1 cellular context compared by ENCODE assay signal in the genomic region with DNA sequence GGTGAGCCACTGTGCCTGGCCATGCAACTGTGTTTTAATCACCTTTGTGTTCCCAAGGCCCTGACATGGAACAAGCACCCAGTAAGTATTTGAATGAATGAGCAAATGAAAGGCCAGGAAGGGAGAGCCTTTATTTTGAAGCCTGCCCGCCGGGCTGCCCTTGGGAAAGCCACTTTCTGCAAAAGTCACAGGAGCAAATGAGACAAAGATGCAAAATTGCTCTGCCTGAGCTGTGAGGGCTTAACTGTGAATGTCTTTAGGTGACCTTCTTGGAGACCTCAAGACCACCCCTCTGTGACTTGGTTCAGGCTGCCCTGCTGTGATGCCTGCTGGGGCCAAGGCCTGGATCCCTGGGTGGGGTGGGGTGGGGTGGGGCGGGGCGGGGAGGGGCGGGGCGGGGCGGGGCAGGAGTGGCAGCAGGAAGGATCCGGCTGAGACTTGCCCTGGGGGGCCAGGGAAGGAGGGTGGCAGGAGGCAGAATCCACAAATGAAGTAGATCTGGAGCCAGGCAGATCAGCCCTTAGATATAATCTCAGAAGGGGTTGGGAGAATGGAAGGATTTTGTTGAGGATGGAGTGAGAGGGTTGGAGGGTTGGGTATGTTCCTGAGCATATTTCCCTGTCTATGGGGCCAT.
TF ChIP-seq lines count a peak whose summit lies in the region.

No MANE protein-coding gene starts in this region.

TF ChIP-seq in H1, 55 proteins besides CTCF, POLR2A, EP300 and RAD21:
- TF ChIP-seq EZH2 (IDR thresholded peaks at IDR 0.05; ENCODE audit: low read depth, low read length, severe bottlenecking) (no peak), YY1 (IDR thresholded peaks at IDR 0.05; ENCODE audit: low read depth, low read length) (no peak), SUZ12 (IDR thresholded peaks at IDR 0.05; ENCODE audit: low read length) (no peak), RNF2 (IDR thresholded peaks at IDR 0.05; ENCODE audit: borderline replicate concordance, low read depth, low read length, missing control alignments, poor library complexity, severe bottlenecking) (no peak)
